Comparison of ENCODE assay signal across 19 cellular contexts in genomic region chr16:87348616-87349157, GRCh38.
"Had no signal": no experiment of that assay in that cellular context is flagged by ENCODE, and none has a peak within 500 bp of the region (broad histone marks: within the 10 kb centered on the region; RNA-seq: fewer than 3 reads in every experiment).

No MANE protein-coding gene starts in this region.

- H3K9me3 Mint-ChIP-seq: activated naive CD8-positive, alpha-beta T cell treated with anti-CD3 and anti-CD28 coated beads for 36 hours; naive B cell; neural progenitor cell had no signal

- H3K27ac ChIP-seq: neural progenitor cell, tibial artery, VCaP had no signal

- H3K4me2 ChIP-seq: neural progenitor cell had no signal

- H3K27me3 Mint-ChIP-seq: activated naive CD8-positive, alpha-beta T cell treated with anti-CD3 and anti-CD28 coated beads for 36 hours; naive B cell; progenitor cell of endocrine pancreas had no signal

- H3K4me3 Mint-ChIP-seq: activated naive CD8-positive, alpha-beta T cell treated with anti-CD3 and anti-CD28 coated beads for 36 hours; naive B cell; neural progenitor cell had no signal

- H3K27ac Mint-ChIP-seq: activated naive CD8-positive, alpha-beta T cell treated with anti-CD3 and anti-CD28 coated beads for 36 hours; neural progenitor cell; progenitor cell of endocrine pancreas had no signal

- FAIRE-seq: kidney had no signal

- H3K36me3 ChIP-seq: neural progenitor cell had no signal

- H3K9ac ChIP-seq: neural progenitor cell had no signal

- DNase-seq: activated CD4-positive, alpha-beta T cell treated with anti-CD3 and anti-CD28 coated beads for 1 hour; activated CD4-positive, alpha-beta T cell treated with anti-CD3 and anti-CD28 coated beads, Interleukin-2, amount 50 U/mL, for 48 hours; activated CD8-positive, alpha-beta memory T cell treated with anti-CD3 and anti-CD28 coated beads, Interleukin-2, amount 50 U/mL, for 48 hours; activated effector memory CD4-positive, alpha-beta T cell treated with Interleukin-2 at 50 U/mL for 16 hours; activated naive CD8-positive, alpha-beta T cell treated with anti-CD3 and anti-CD28 coated beads for 36 hours; activated T-cell treated with anti-CD3 and anti-CD28 coated beads, Interleukin-2, amount 50 U/mL, for 48 hours; amygdala; erythroblast; foreskin fibroblast; kidney; naive B cell; retina; stimulated activated CD4-positive, alpha-beta T cell treated with anti-CD3 and anti-CD28 coated beads, Interleukin-4, amount 100 ng/mL, for 24 hours; stimulated activated naive CD8-positive, alpha-beta T cell treated with anti-CD3 and anti-CD28 coated beads, Interleukin-15, Interleukin-2, amounts not matched to agents 100 U/mL and 50 U/mL, for 24 hours; tibial artery had no signal

- H3K9me3 ChIP-seq: tibial artery had no signal

- H3K4me1 ChIP-seq: tibial artery had no signal

- H3K27me3 ChIP-seq: neural progenitor cell, tibial artery had no signal

- H2AFZ ChIP-seq: neural progenitor cell had no signal

- H3K4me3 ChIP-seq: lung, neural progenitor cell, tibial artery had no signal

- ATAC-seq: stimulated activated naive CD8-positive, alpha-beta T cell treated with anti-CD3 and anti-CD28 coated beads, Interleukin-15, Interleukin-2, amounts not matched to agents 100 U/mL and 50 U/mL, for 24 hours had no signal
